Comparison of ENCODE assay signal across 1 cellular context in the genomic region with DNA sequence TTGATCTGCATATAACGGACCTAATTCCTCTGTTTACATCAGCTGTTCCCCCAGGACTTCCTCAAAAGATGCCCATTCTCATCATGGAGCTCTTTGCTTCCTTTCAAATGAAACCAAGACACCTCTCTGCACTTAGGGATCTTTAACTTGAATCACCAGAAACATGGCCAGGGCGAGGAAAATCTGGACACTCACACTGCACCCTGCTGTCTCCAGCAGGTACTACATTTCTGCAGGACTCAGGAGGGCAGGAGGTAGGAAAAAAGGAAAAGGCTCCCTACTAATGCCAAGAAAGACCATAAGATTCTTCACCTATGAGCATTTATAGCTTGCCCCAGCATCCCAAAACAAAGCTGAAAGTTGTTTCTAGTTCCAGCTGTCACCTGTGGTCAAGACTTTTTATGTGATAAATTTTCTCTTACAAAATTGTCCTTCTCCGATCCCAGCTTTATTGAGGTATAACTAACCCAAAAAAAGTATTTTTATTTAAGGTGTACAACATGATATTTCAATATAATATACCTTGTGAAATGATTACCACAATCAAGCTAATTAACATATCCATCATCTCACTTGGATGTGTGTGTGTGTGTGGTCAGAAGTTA.
TF ChIP-seq lines count a peak whose summit lies in the region.

No MANE protein-coding gene starts in this region.

TF ChIP-seq in GM23338, 12 proteins besides CTCF, POLR2A, EP300 and RAD21 (continued from another document):
- TF ChIP-seq, protein P1, sequence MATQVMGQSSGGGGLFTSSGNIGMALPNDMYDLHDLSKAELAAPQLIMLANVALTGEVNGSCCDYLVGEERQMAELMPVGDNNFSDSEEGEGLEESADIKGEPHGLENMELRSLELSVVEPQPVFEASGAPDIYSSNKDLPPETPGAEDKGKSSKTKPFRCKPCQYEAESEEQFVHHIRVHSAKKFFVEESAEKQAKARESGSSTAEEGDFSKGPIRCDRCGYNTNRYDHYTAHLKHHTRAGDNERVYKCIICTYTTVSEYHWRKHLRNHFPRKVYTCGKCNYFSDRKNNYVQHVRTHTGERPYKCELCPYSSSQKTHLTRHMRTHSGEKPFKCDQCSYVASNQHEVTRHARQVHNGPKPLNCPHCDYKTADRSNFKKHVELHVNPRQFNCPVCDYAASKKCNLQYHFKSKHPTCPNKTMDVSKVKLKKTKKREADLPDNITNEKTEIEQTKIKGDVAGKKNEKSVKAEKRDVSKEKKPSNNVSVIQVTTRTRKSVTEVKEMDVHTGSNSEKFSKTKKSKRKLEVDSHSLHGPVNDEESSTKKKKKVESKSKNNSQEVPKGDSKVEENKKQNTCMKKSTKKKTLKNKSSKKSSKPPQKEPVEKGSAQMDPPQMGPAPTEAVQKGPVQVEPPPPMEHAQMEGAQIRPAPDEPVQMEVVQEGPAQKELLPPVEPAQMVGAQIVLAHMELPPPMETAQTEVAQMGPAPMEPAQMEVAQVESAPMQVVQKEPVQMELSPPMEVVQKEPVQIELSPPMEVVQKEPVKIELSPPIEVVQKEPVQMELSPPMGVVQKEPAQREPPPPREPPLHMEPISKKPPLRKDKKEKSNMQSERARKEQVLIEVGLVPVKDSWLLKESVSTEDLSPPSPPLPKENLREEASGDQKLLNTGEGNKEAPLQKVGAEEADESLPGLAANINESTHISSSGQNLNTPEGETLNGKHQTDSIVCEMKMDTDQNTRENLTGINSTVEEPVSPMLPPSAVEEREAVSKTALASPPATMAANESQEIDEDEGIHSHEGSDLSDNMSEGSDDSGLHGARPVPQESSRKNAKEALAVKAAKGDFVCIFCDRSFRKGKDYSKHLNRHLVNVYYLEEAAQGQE (IDR thresholded peaks at IDR 0.05; ENCODE audit: unreplicated experiment): no peak
- TF ChIP-seq POLR2AphosphoS5 (IDR thresholded peaks at IDR 0.05; ENCODE audit: low read depth) (no peak), EZH2phosphoT487 (IDR thresholded peaks at IDR 0.05; ENCODE audit: unreplicated experiment) (no peak), NANOG (IDR thresholded peaks at IDR 0.05; ENCODE audit: borderline replicate concordance) (no peak), ETS1 (IDR thresholded peaks at IDR 0.05) (no peak), JUNB (IDR thresholded peaks at IDR 0.05; ENCODE audit: unreplicated experiment) (no peak)
